In genomic region chr15:37289109-37289765, GRCh38 we compare ENCODE assay signal across 12 cellular contexts.
DNase-seq lines count a peak whose midpoint lies in the region; ATAC-seq and TF ChIP-seq lines count a peak whose summit lies in the region.
"Had no signal": no experiment of that assay in that cellular context is flagged by ENCODE, and none has a peak within 500 bp of the region (broad histone marks: within the 10 kb centered on the region; RNA-seq: fewer than 3 reads in every experiment).

No MANE protein-coding gene starts in this region.

- H3K27me3 Mint-ChIP-seq in brain = no peaks in the 10 kb centered on the region

- no peak overlapping the region for H3K14ac ChIP-seq in mesenchymal stem cell (ENCODE audit: low read length in 2 of 2)

- no peak overlapping the region for H3K27ac ChIP-seq in DOHH2 (ENCODE audit: low read depth, low read length)
- no peak overlapping the region for H3K27ac ChIP-seq in mesenchymal stem cell (ENCODE audit: low read length, poor library complexity, severe bottlenecking)
- H3K27ac ChIP-seq: neutrophil, SK-N-MC had no signal

- no peaks in the 10 kb centered on the region for H3F3A ChIP-seq in DOHH2 (ENCODE audit: control insufficient read depth, insufficient read depth)
- H3F3A ChIP-seq in Loucy (ENCODE audit: low read depth) = no peaks in the 10 kb centered on the region

- H3K36me3 ChIP-seq in DOHH2 (ENCODE audit: control insufficient read depth, low read length) (no peaks in the 10 kb centered on the region), Loucy (ENCODE audit: insufficient read depth, low read length) (no peaks in the 10 kb centered on the region), mesenchymal stem cell (ENCODE audit: control insufficient read depth in 1 of 2, insufficient read depth in 2 of 2, low read depth in 1 of 2, low read length in 2 of 2) (no peaks in the 10 kb centered on the region)
- H3K36me3 ChIP-seq: neutrophil had no signal

- H3K4me2 ChIP-seq in DOHH2 (ENCODE audit: low read length) (no peak overlapping the region), Loucy (ENCODE audit: low read depth, low read length, poor library complexity, severe bottlenecking) (no peak overlapping the region), mesenchymal stem cell (ENCODE audit: low read length, poor library complexity, severe bottlenecking) (no peak overlapping the region)

- TF ChIP-seq CTCF in DOHH2 (IDR thresholded peaks at IDR 0.05; ENCODE audit: low read depth, low read length, poor library complexity, severe bottlenecking) (peak; percentile 12), Loucy (conservative IDR thresholded peaks at IDR 0.05; ENCODE audit: low read length) (peak; percentile 68), brain (conservative IDR thresholded peaks at IDR 0.05) (peak; percentile 10 to 46)

- H4K8ac ChIP-seq in mesenchymal stem cell (ENCODE audit: low read length) = no peak overlapping the region

- H3K79me2 ChIP-seq in DOHH2 (ENCODE audit: control insufficient read depth, low read length) (no peaks in the 10 kb centered on the region), Loucy (ENCODE audit: insufficient read depth, low read length) (no peaks in the 10 kb centered on the region)

- no peak overlapping the region for H2BK5ac ChIP-seq in mesenchymal stem cell (ENCODE audit: low read depth, low read length, poor library complexity, severe bottlenecking)

- no peak overlapping the region for H2BK120ac ChIP-seq in mesenchymal stem cell (ENCODE audit: low read depth, low read length)

- H4K20me1 ChIP-seq in DOHH2 (ENCODE audit: control insufficient read depth, insufficient read depth, low read depth, low read length) (no peaks in the 10 kb centered on the region), Loucy (ENCODE audit: insufficient read depth, low read length, poor library complexity, severe bottlenecking) (no peaks in the 10 kb centered on the region)

- H4K91ac ChIP-seq in mesenchymal stem cell (ENCODE audit: low read length) = no peak overlapping the region

- H3K4ac ChIP-seq in mesenchymal stem cell (ENCODE audit: low read depth in 1 of 2, low read length in 2 of 2) = no peak overlapping the region

- H3K23ac ChIP-seq in mesenchymal stem cell (ENCODE audit: low read length in 2 of 2) = no peak overlapping the region

- H3K4me1 Mint-ChIP-seq in brain = no peaks in the 10 kb centered on the region

- no peak overlapping the region for H3K4me3 Mint-ChIP-seq in brain
- H3K4me3 Mint-ChIP-seq: activated T-cell treated with anti-CD3 and anti-CD28 coated beads, Interleukin-2, amount 50 U/mL, for 4 hours had no signal

- H3K4me3 ChIP-seq in DOHH2 (ENCODE audit: low read length) (no peak overlapping the region), Loucy (ENCODE audit: low read length, poor library complexity, severe bottlenecking) (no peak overlapping the region), mesenchymal stem cell (ENCODE audit: insufficient read depth in 1 of 2, low read depth in 1 of 2, low read length in 2 of 2) (no peak overlapping the region)
- H3K4me3 ChIP-seq: SK-N-MC had no signal

- ATAC-seq in HG02588 (IDR thresholded peaks at IDR 0.05; ENCODE audit: unreplicated experiment) (no peak), HG02678 (IDR thresholded peaks at IDR 0.05; ENCODE audit: unreplicated experiment) (no peak)
- ATAC-seq: activated T-cell treated with anti-CD3 and anti-CD28 coated beads, Interleukin-2, amount 50 U/mL, for 4 hours had no signal

- H3K27ac Mint-ChIP-seq in brain = no peak overlapping the region

- DNase-seq in mesenchymal stem cell (peak; percentile 19), NCI-H748 treated with DMSO at 0.1 percent for 48 hours (lab: John Stamatoyannopoulos, UW) (no peak), kidney tubule cell (ENCODE audit: low spot score) (no peak)
- DNase-seq: activated T-cell treated with anti-CD3 and anti-CD28 coated beads, Interleukin-2, amount 50 U/mL, for 4 hours; GOT3 had no signal

- H2AFZ ChIP-seq in Loucy (ENCODE audit: low read length) = no peak overlapping the region
- H2AFZ ChIP-seq in mesenchymal stem cell (ENCODE audit: low read depth, low read length) = no peak overlapping the region

- H3K9me3 Mint-ChIP-seq in brain = peaks cover 0 to 6% (median 4%) of the 10 kb centered on the region in 5 experiments

- H3K27me3 ChIP-seq in DOHH2 (ENCODE audit: control insufficient read depth, low read length) (no peaks in the 10 kb centered on the region), Loucy (ENCODE audit: insufficient read depth, low read length, poor library complexity, severe bottlenecking) (no peaks in the 10 kb centered on the region), mesenchymal stem cell (ENCODE audit: control insufficient read depth in 1 of 2, insufficient read depth in 1 of 2, low read length in 2 of 2) (no peaks in the 10 kb centered on the region)
- H3K27me3 ChIP-seq: neutrophil had no signal

- H3K9me2 ChIP-seq in DOHH2 (replicated peaks; ENCODE audit: control insufficient read depth, low read length) (no peaks in the 10 kb centered on the region), Loucy (replicated peaks; ENCODE audit: low read depth, low read length) (no peaks in the 10 kb centered on the region)

- H3K9ac ChIP-seq in Loucy (ENCODE audit: low read depth, low read length, poor library complexity, severe bottlenecking) = no peak overlapping the region
- no peak overlapping the region for H3K9ac ChIP-seq in mesenchymal stem cell (ENCODE audit: low read length)

- no peak overlapping the region for H2BK12ac ChIP-seq in mesenchymal stem cell (ENCODE audit: low read length in 2 of 2)

- no peak overlapping the region for H2AK5ac ChIP-seq in mesenchymal stem cell (ENCODE audit: low read length, severe bottlenecking)

- no peaks in the 10 kb centered on the region for H3K79me1 ChIP-seq in mesenchymal stem cell (replicated peaks; ENCODE audit: low read length, poor library complexity, severe bottlenecking)

- H3K36me3 Mint-ChIP-seq in brain = no peaks in the 10 kb centered on the region

- H3K9me3 ChIP-seq in DOHH2 (ENCODE audit: control insufficient read depth, insufficient read depth, low read length) (no peaks in the 10 kb centered on the region), Loucy (ENCODE audit: insufficient read depth, low read depth, low read length) (no peaks in the 10 kb centered on the region; the same call in 1 of the 2 replicates), mesenchymal stem cell (ENCODE audit: control insufficient read depth, low read length) (no peaks in the 10 kb centered on the region)
- H3K9me3 ChIP-seq: neutrophil had no signal

- WGBS in mesenchymal stem cell = 74% methylated on average over 3 of the region's 3 CpGs

- no peak overlapping the region for H2BK15ac ChIP-seq in mesenchymal stem cell (ENCODE audit: low read depth, poor library complexity, severe bottlenecking)

- no peak overlapping the region for H3K18ac ChIP-seq in mesenchymal stem cell (ENCODE audit: low read depth in 1 of 2, low read length in 2 of 2)

- H3K4me1 ChIP-seq in DOHH2 (ENCODE audit: control insufficient read depth, low read length) (no peaks in the 10 kb centered on the region), Loucy (ENCODE audit: insufficient read depth, low read length, poor library complexity, severe bottlenecking) (no peaks in the 10 kb centered on the region), mesenchymal stem cell (ENCODE audit: control insufficient read depth, insufficient read depth, low read depth, low read length) (no peaks in the 10 kb centered on the region)

Comparison
In these comparisons a context has a peak if more than half of its experiments do, and no peak if none do; other contexts are left out.
1. CTCF ChIP-seq: peak in every context shown above with its lines; median percentile 68 in Loucy; 28 in brain; 12 in DOHH2.